In the genomic region with DNA sequence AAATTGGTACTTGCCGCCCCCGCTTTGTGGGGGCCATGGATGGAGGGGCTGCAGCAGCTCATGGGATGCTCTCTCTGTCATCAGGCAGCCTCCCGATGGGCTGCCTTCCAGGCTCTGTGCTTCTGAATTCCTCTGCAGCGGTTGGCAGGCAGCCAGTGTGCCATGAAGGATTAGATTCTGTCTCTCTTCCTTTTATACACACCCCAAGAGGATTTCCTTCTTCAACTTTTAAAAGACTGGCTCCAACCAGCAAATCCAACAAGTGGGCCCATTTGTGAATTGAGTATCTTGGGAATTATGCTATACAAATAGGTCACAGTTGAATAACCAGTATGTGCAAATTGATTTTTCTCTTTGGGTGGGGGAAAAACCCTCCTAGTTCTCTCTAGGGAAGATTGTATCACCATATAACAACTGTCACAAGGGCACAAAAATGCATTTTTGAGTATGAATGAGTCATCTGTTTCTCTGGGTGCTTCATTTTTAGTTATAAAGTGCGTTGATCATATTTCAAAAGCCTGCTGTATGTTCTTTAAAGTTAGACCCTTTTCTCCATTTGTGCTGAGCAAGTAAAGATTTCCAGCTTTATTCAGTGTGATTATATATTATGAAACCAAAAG, we compare ENCODE assay signal across 2 cellular contexts.
TF ChIP-seq lines count a peak whose summit lies in the region.

No MANE protein-coding gene starts in this region.

TF ChIP-seq in IMR-90, 13 proteins besides CTCF, POLR2A, EP300 and RAD21 (continued from another document):
- TF ChIP-seq BHLHE40 (IDR thresholded peaks at IDR 0.05; ENCODE audit: low read depth, low read length), result no peak
- no peak for TF ChIP-seq RCOR1 (IDR thresholded peaks at IDR 0.05; ENCODE audit: insufficient replicate concordance, low read length)
- TF ChIP-seq, protein P1, sequence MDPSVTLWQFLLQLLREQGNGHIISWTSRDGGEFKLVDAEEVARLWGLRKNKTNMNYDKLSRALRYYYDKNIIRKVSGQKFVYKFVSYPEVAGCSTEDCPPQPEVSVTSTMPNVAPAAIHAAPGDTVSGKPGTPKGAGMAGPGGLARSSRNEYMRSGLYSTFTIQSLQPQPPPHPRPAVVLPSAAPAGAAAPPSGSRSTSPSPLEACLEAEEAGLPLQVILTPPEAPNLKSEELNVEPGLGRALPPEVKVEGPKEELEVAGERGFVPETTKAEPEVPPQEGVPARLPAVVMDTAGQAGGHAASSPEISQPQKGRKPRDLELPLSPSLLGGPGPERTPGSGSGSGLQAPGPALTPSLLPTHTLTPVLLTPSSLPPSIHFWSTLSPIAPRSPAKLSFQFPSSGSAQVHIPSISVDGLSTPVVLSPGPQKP (IDR thresholded peaks at IDR 0.05; ENCODE audit: borderline replicate concordance, low read depth, low read length), result no peak
- TF ChIP-seq, protein P2, sequence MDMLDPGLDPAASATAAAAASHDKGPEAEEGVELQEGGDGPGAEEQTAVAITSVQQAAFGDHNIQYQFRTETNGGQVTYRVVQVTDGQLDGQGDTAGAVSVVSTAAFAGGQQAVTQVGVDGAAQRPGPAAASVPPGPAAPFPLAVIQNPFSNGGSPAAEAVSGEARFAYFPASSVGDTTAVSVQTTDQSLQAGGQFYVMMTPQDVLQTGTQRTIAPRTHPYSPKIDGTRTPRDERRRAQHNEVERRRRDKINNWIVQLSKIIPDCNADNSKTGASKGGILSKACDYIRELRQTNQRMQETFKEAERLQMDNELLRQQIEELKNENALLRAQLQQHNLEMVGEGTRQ (IDR thresholded peaks at IDR 0.05; ENCODE audit: low read depth, low read length), result no peak

TF ChIP-seq in K562, 482 proteins besides CTCF, POLR2A, EP300 and RAD21 (continued from another document and continues in another):
- TF ChIP-seq, protein P3, sequence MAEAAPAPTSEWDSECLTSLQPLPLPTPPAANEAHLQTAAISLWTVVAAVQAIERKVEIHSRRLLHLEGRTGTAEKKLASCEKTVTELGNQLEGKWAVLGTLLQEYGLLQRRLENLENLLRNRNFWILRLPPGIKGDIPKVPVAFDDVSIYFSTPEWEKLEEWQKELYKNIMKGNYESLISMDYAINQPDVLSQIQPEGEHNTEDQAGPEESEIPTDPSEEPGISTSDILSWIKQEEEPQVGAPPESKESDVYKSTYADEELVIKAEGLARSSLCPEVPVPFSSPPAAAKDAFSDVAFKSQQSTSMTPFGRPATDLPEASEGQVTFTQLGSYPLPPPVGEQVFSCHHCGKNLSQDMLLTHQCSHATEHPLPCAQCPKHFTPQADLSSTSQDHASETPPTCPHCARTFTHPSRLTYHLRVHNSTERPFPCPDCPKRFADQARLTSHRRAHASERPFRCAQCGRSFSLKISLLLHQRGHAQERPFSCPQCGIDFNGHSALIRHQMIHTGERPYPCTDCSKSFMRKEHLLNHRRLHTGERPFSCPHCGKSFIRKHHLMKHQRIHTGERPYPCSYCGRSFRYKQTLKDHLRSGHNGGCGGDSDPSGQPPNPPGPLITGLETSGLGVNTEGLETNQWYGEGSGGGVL (CRISPR knock-in tag; IDR thresholded peaks at IDR 0.05), result no peak
- no peak for TF ChIP-seq GTF2E2 (tag; IDR thresholded peaks at IDR 0.05)
- TF ChIP-seq ZNF121 (CRISPR knock-in tag; conservative IDR thresholded peaks at IDR 0.05), result no peak
- no peak for TF ChIP-seq OTX1 (CRISPR knock-in tag; IDR thresholded peaks at IDR 0.05)
- no peak for TF ChIP-seq RFX1 (IDR thresholded peaks at IDR 0.05)
- TF ChIP-seq HCFC1 (IDR thresholded peaks at IDR 0.05; ENCODE audit: low read depth, low read length), result no peak
- TF ChIP-seq, protein P4, sequence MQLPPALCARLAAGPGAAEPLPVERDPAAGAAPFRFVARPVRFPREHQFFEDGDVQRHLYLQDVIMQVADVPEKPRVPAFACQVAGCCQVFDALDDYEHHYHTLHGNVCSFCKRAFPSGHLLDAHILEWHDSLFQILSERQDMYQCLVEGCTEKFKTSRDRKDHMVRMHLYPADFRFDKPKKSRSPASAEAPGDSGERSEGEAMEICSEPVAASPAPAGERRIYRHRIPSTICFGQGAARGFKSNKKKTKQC (CRISPR knock-in tag; IDR thresholded peaks at IDR 0.05), result no peak
- TF ChIP-seq RBM22 (IDR thresholded peaks at IDR 0.05; ENCODE audit: low read depth, low read length, poor library complexity, severe bottlenecking), result no peak
- no peak for TF ChIP-seq PHF20 (IDR thresholded peaks at IDR 0.05; ENCODE audit: partially characterized antibody)
- TF ChIP-seq ZNF174 (CRISPR knock-in tag; IDR thresholded peaks at IDR 0.05), result no peak
- TF ChIP-seq NRF1 (conservative IDR thresholded peaks at IDR 0.05 in 1 of 2, IDR thresholded peaks at IDR 0.05 in 1 of 2), result no peak
- TF ChIP-seq SP1 (CRISPR knock-in tag; IDR thresholded peaks at IDR 0.05), result no peak
- TF ChIP-seq CAMTA2 (CRISPR knock-in tag; conservative IDR thresholded peaks at IDR 0.05), result no peak
- TF ChIP-seq, protein P5, sequence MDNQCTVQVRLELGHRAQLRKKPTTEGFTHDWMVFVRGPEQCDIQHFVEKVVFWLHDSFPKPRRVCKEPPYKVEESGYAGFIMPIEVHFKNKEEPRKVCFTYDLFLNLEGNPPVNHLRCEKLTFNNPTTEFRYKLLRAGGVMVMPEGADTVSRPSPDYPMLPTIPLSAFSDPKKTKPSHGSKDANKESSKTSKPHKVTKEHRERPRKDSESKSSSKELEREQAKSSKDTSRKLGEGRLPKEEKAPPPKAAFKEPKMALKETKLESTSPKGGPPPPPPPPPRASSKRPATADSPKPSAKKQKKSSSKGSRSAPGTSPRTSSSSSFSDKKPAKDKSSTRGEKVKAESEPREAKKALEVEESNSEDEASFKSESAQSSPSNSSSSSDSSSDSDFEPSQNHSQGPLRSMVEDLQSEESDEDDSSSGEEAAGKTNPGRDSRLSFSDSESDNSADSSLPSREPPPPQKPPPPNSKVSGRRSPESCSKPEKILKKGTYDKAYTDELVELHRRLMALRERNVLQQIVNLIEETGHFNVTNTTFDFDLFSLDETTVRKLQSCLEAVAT (IDR thresholded peaks at IDR 0.05), result no peak
- TF ChIP-seq, protein P6, sequence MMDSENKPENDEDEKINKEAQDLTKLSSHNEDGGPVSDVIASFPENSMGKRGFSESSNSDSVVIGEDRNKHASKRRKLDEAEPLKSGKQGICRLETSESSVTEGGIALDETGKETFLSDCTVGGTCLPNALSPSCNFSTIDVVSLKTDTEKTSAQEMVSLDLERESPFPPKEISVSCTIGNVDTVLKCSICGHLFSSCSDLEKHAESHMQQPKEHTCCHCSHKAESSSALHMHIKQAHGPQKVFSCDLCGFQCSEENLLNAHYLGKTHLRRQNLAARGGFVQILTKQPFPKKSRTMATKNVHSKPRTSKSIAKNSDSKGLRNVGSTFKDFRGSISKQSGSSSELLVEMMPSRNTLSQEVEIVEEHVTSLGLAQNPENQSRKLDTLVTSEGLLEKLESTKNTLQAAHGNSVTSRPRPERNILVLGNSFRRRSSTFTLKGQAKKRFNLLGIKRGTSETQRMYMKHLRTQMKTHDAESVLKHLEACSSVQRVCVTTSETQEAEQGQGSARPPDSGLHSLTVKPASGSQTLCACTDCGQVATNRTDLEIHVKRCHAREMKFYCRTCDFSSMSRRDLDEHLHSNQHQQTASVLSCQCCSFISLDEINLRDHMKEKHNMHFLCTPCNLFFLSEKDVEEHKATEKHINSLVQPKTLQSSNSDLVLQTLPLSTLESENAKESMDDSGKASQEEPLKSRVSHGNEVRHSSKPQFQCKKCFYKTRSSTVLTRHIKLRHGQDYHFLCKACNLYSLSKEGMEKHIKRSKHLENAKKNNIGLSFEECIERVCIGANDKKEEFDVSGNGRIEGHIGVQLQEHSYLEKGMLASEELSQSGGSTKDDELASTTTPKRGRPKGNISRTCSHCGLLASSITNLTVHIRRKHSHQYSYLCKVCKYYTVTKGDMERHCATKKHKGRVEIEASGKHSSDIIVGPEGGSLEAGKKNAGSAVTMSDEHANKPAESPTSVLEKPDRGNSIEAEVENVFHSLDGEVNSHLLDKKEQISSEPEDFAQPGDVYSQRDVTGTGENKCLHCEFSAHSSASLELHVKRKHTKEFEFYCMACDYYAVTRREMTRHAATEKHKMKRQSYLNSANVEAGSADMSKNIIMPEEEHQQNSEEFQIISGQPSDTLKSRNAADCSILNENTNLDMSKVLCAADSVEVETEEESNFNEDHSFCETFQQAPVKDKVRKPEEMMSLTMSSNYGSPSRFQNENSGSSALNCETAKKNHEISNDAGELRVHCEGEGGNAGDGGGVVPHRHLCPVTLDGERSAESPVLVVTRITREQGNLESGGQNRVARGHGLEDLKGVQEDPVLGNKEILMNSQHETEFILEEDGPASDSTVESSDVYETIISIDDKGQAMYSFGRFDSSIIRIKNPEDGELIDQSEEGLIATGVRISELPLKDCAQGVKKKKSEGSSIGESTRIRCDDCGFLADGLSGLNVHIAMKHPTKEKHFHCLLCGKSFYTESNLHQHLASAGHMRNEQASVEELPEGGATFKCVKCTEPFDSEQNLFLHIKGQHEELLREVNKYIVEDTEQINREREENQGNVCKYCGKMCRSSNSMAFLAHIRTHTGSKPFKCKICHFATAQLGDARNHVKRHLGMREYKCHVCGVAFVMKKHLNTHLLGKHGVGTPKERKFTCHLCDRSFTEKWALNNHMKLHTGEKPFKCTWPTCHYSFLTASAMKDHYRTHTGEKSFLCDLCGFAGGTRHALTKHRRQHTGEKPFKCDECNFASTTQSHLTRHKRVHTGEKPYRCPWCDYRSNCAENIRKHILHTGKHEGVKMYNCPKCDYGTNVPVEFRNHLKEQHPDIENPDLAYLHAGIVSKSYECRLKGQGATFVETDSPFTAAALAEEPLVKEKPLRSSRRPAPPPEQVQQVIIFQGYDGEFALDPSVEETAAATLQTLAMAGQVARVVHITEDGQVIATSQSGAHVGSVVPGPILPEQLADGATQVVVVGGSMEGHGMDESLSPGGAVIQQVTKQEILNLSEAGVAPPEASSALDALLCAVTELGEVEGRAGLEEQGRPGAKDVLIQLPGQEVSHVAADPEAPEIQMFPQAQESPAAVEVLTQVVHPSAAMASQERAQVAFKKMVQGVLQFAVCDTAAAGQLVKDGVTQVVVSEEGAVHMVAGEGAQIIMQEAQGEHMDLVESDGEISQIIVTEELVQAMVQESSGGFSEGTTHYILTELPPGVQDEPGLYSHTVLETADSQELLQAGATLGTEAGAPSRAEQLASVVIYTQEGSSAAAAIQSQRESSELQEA (IDR thresholded peaks at IDR 0.05; ENCODE audit: low read depth), result no peak
- no peak for TF ChIP-seq NCOA2 (IDR thresholded peaks at IDR 0.05; ENCODE audit: partially characterized antibody in 2 of 2)
- TF ChIP-seq, protein P7, sequence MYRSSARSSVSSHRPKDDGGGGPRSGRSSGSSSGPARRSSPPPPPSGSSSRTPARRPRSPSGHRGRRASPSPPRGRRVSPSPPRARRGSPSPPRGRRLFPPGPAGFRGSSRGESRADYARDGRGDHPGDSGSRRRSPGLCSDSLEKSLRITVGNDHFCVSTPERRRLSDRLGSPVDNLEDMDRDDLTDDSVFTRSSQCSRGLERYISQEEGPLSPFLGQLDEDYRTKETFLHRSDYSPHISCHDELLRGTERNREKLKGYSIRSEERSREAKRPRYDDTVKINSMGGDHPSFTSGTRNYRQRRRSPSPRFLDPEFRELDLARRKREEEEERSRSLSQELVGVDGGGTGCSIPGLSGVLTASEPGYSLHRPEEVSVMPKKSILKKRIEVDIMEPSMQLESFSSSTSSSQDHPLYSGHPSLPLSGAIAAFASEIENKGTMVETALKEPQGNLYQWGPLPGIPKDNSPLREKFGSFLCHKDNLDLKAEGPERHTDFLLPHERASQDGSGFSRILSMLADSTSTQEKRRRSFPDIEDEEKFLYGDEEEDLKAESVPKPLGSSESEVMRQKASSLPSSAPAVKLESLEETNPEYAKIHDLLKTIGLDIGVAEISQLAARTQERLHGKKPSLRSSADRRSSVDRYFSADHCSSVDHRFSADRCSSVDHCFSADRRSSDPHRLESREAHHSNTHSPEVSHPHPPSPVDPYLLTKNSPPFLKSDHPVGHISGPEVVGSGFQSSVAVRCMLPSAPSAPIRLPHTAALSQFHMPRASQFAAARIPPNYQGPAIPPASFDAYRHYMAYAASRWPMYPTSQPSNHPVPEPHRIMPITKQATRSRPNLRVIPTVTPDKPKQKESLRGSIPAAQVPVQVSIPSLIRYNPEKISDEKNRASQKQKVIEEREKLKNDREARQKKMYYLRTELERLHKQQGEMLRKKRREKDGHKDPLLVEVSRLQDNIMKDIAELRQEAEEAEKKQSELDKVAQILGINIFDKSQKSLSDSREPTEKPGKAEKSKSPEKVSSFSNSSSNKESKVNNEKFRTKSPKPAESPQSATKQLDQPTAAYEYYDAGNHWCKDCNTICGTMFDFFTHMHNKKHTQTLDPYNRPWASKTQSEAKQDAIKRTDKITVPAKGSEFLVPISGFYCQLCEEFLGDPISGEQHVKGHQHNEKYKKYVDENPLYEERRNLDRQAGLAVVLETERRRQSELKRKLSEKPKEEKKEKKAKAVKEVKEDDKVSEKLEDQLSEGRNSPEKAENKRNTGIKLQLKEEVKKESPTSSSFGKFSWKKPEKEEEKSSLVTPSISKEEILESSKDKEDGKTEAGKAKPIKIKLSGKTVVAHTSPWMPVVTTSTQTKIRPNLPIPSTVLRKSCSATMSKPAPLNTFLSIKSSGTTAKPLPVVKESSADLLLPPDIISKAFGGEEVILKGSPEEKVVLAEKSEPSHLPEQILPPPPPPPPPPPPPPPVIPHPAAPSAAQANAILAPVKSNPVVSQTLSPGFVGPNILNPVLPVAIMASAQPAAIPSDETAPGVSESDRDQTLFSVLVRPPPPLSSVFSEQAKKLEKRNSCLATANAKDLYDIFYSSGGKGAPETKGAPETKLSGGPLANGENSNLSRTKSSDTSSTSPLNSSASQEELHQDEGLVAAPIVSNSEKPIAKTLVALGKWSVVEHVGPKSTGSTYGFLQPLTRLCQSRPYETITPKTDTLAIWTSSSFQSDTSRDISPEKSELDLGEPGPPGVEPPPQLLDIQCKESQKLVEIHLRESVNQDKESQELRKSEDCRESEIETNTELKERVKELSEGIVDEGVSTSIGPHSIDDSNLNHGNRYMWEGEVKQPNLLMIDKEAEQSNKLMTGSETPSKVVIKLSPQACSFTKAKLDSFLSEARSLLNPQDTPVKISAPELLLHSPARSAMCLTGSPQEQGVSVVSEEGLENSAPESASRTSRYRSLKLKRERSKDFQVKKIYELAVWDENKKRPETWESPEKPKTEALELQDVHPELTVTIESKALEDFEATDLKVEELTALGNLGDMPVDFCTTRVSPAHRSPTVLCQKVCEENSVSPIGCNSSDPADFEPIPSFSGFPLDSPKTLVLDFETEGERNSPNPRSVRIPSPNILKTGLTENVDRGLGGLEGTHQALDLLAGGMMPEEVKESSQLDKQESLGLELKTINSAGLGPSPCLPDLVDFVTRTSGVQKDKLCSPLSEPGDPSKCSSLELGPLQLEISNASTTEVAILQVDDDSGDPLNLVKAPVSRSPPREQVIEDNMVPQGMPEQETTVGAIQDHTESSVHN (IDR thresholded peaks at IDR 0.05; ENCODE audit: borderline replicate concordance in 1 of 2, low read depth in 1 of 2), result no peak
- TF ChIP-seq GABPB1 (CRISPR knock-in tag; IDR thresholded peaks at IDR 0.05), result no peak
- TF ChIP-seq ZNF79 (CRISPR knock-in tag; IDR thresholded peaks at IDR 0.05; ENCODE audit: low read depth), result no peak
- no peak for TF ChIP-seq PML (IDR thresholded peaks at IDR 0.05; ENCODE audit: low read length)
- TF ChIP-seq MTA2 (IDR thresholded peaks at IDR 0.05; ENCODE audit: low read depth), result no peak
- TF ChIP-seq JUND (IDR thresholded peaks at IDR 0.05; ENCODE audit: borderline replicate concordance, low read depth, low read length), result peak; percentile 49; the same call in 1 of the 2 replicates
- peak; percentile 44; the same call in 1 of the 3 replicates for TF ChIP-seq JUND (tag; IDR thresholded peaks at IDR 0.05; ENCODE audit: borderline replicate concordance, low read depth, low read length)
- TF ChIP-seq MAFG (tag; conservative IDR thresholded peaks at IDR 0.05), result peak; percentile 22; the same call in 1 of the 2 replicates
- no peak for TF ChIP-seq PTBP1 (IDR thresholded peaks at IDR 0.05; ENCODE audit: low read depth, low read length)
- no peak for TF ChIP-seq ZKSCAN3 (CRISPR knock-in tag; IDR thresholded peaks at IDR 0.05)
- no peak for TF ChIP-seq RNF2 (IDR thresholded peaks at IDR 0.05)
- no peak for TF ChIP-seq NONO (IDR thresholded peaks at IDR 0.05; ENCODE audit: low read depth in 2 of 2, low read length in 1 of 2)
- TF ChIP-seq CBFA2T3 (IDR thresholded peaks at IDR 0.05), result no peak
- no peak for TF ChIP-seq NR1H2 (CRISPR knock-in tag; IDR thresholded peaks at IDR 0.05)
